Comparison of ENCODE assay signal across 1 cellular context in genomic region chr14:89592961-89593360, GRCh38.
TF ChIP-seq lines count a peak whose summit lies in the region.

No MANE protein-coding gene starts in this region.

TF ChIP-seq in SK-N-SH, 30 proteins besides CTCF, POLR2A, EP300 and RAD21:
- TF ChIP-seq REST (IDR thresholded peaks at IDR 0.05; ENCODE audit: low read depth, low read length) = no peak
TF ChIP-seq in SK-N-SH: peak in this region for 0.
